ENCODE assay signal across 9 cellular contexts in the genomic region with DNA sequence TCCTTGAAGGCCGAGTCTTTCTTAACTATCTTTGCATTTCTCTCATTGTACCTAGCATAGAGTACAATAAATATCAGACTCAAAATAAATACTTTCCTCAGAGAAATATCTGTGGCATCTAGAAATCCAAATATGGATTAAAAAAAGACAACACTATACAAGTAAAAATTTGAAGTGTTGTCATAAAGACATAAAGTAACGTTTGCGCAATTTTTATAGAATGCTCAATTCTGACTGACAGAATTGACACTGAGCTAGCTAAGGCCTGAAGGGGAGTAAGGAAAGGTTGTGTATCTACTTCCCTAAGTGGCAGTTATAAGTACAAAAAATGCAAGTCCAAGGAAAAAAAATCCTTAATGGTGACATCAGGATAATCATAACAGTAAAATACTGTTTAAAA. TPM values are rescaled to one million over a fixed set of nuclear protein-coding genes. Genes with fewer than 3 reads are reported as not detected.
DNase-seq lines count a peak whose midpoint lies in the region; ATAC-seq and TF ChIP-seq lines count a peak whose summit lies in the region.
"Had no signal": no experiment of that assay in that cellular context is flagged by ENCODE, and none has a peak within 500 bp of the region (broad histone marks: within the 10 kb centered on the region; RNA-seq: fewer than 3 reads in every experiment).

No MANE protein-coding gene starts in this region.

- peak overlapping the region; percentile 96 for H3K27ac Mint-ChIP-seq in dendritic cell treated with granulocyte-macrophage colony-stimulating factor and Interleukin-4, amounts not matched to agents 40 ng/mL and 50 ng/mL, for 4 days
- H3K27ac Mint-ChIP-seq in nephron progenitor cell, result peak overlapping the region; percentile 99

- H3K4me3 Mint-ChIP-seq in dendritic cell treated with granulocyte-macrophage colony-stimulating factor and Interleukin-4, amounts not matched to agents 40 ng/mL and 50 ng/mL, for 4 days, result peak overlapping the region; percentile 91
- peak overlapping the region; percentile 93 for H3K4me3 Mint-ChIP-seq in nephron progenitor cell

- H3K9me3 Mint-ChIP-seq in dendritic cell treated with granulocyte-macrophage colony-stimulating factor and Interleukin-4, amounts not matched to agents 40 ng/mL and 50 ng/mL, for 4 days, result no peaks in the 10 kb centered on the region
- H3K9me3 Mint-ChIP-seq in nephron progenitor cell, result no peaks in the 10 kb centered on the region

- in situ Hi-C loops in G401 (cut with HindIII; ENCODE audit: low sequenced_read_pairs), result no loop called here

- peaks cover 40% of the 10 kb centered on the region for H3K4me1 Mint-ChIP-seq in dendritic cell treated with granulocyte-macrophage colony-stimulating factor and Interleukin-4, amounts not matched to agents 40 ng/mL and 50 ng/mL, for 4 days (ENCODE audit: low read depth)
- H3K4me1 Mint-ChIP-seq in nephron progenitor cell, result peaks cover 30% of the 10 kb centered on the region

- peaks cover 52% of the 10 kb centered on the region for H3K36me3 Mint-ChIP-seq in dendritic cell treated with granulocyte-macrophage colony-stimulating factor and Interleukin-4, amounts not matched to agents 40 ng/mL and 50 ng/mL, for 4 days (ENCODE audit: low read depth)
- H3K36me3 Mint-ChIP-seq in nephron progenitor cell (ENCODE audit: low read depth), result peaks cover 11% of the 10 kb centered on the region

- DNase-seq in Kasumi-1 (lab: John Stamatoyannopoulos, UW) (peak; percentile 8 to 16), nephron progenitor cell (no peak), G401 (ENCODE audit: low spot score) (no peak), GM19240 (ENCODE audit: insufficient read length, low spot score) (no peak)
- DNase-seq in activated CD8-positive, alpha-beta memory T cell treated with anti-CD3 and anti-CD28 coated beads, Interleukin-2, amount 50 U/mL, for 48 hours, result no peak
- DNase-seq: T-helper 9 cell had no signal

- no peaks in the 10 kb centered on the region for H3K27me3 Mint-ChIP-seq in dendritic cell treated with granulocyte-macrophage colony-stimulating factor and Interleukin-4, amounts not matched to agents 40 ng/mL and 50 ng/mL, for 4 days
- peaks cover 4% of the 10 kb centered on the region for H3K27me3 Mint-ChIP-seq in nephron progenitor cell (ENCODE audit: low read depth, poor library complexity)

- TF ChIP-seq CTCF in C4-2B (conservative IDR thresholded peaks at IDR 0.05) (no peak), nephron progenitor cell (IDR thresholded peaks at IDR 0.05) (no peak)

- intact Hi-C loops in dendritic cell treated with granulocyte-macrophage colony-stimulating factor and Interleukin-4, amounts not matched to agents 40 ng/mL and 50 ng/mL, for 4 days (cut with micrococcal nuclease), result loop anchor here (5.0 kb wide), 1 partner anchor 58 kb away; the partner anchor contains the start of gene NMB

- ATAC-seq in HG02870 (IDR thresholded peaks at IDR 0.05; ENCODE audit: unreplicated experiment), result no peak

- 0 out of 2 replicates have a peak overlapping the region, but pooled peaks have one; percentile 82 for H3K27ac ChIP-seq in C4-2B

RNA-seq across cellular contexts. Expression of gene SEC11A, which starts 1.1 kb away (rescaled TPM):
- 350 and 354 TPM in 2 replicates for total RNA-seq in G401 (2014; rRNA removed; shearing (Covaris generic))

RNA-seq across cellular contexts. Expression of gene ZNF592, which starts 33.6 kb away (rescaled TPM):
- 3.3 and 6.6 TPM in 2 replicates for total RNA-seq in G401 (2014; rRNA removed; shearing (Covaris generic))

RNA-seq across cellular contexts. Expression of gene NMB, which starts 56.8 kb away (rescaled TPM):
- 4.5 and 5.6 TPM in 2 replicates for total RNA-seq in G401 (2014; rRNA removed; shearing (Covaris generic))

Comparison
In these comparisons a context has a peak if more than half of its experiments do, and no peak if none do; other contexts are left out.
1. DNase-seq: peak in Kasumi-1 (2 of 2); none in nephron progenitor cell (single experiment), activated CD8-positive, alpha-beta memory T cell treated with anti-CD3 and anti-CD28 coated beads, Interleukin-2, amount 50 U/mL, for 48 hours (single experiment), G401 (single experiment) and GM19240 (single experiment).